In the genomic region with DNA sequence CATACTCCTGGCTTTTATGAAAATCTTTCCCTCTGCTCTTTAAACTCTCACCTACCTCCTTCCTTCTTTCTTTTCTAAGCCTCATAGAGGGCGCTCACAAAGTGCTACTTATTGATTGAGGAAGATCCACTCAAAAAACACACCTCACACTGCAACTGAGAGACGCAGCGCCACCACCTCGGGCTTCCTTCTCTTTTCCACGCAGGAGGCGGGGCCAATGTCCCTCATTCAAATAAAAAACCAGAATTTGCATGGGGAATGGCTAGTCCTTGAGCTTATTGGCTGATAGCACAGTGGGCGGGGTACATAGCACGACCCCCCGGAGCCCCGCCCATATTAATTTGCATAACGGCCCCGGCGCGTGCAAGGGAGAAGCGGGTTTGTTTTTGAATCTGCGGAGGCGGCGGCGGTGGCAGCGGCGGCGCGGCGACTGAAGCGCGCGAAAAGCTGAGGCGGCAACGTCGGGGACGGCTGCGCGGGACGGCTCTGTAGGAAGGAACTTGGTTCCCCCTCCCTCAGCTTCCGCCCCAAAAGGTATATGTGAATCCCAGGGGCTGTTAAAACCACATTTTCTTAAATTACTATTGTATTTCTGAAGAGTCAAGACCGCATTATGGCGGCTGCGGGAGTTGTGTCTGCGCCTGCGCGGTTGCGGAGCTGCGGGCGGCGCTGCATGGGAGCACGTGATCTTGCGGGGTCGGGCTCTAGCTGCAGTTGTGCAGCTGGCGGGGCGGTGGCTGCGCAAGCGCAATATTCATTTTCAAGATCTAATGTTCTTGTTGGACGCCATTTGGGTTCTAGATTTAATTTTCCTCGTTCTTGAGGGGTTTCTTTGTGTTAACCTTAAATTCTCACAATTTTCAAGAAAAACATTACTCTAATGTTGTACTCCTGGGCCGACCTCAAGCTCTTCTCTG, we compare ENCODE assay signal across 8 cellular contexts. TPM values are rescaled to one million over a fixed set of nuclear protein-coding genes. Genes with fewer than 3 reads are reported as not detected.
DNase-seq lines count a peak whose midpoint lies in the region; ATAC-seq and TF ChIP-seq lines count a peak whose summit lies in the region.

A gene with protein sequence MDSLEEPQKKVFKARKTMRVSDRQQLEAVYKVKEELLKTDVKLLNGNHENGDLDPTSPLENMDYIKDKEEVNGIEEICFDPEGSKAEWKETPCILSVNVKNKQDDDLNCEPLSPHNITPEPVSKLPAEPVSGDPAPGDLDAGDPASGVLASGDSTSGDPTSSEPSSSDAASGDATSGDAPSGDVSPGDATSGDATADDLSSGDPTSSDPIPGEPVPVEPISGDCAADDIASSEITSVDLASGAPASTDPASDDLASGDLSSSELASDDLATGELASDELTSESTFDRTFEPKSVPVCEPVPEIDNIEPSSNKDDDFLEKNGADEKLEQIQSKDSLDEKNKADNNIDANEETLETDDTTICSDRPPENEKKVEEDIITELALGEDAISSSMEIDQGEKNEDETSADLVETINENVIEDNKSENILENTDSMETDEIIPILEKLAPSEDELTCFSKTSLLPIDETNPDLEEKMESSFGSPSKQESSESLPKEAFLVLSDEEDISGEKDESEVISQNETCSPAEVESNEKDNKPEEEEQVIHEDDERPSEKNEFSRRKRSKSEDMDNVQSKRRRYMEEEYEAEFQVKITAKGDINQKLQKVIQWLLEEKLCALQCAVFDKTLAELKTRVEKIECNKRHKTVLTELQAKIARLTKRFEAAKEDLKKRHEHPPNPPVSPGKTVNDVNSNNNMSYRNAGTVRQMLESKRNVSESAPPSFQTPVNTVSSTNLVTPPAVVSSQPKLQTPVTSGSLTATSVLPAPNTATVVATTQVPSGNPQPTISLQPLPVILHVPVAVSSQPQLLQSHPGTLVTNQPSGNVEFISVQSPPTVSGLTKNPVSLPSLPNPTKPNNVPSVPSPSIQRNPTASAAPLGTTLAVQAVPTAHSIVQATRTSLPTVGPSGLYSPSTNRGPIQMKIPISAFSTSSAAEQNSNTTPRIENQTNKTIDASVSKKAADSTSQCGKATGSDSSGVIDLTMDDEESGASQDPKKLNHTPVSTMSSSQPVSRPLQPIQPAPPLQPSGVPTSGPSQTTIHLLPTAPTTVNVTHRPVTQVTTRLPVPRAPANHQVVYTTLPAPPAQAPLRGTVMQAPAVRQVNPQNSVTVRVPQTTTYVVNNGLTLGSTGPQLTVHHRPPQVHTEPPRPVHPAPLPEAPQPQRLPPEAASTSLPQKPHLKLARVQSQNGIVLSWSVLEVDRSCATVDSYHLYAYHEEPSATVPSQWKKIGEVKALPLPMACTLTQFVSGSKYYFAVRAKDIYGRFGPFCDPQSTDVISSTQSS (plus strand): TSS at position 389 of the 917 bp plus-strand sequence. CDS start 58,234 bp downstream, outside the sequence.

- WGBS in liver, result under 1% methylated on average over 55 of the region's 55 CpGs

- no peaks in the 10 kb centered on the region for H3K9me3 Mint-ChIP-seq in activated CD4-positive, alpha-beta memory T cell treated with anti-CD3 and anti-CD28 coated beads for 36 hours

- peaks cover 17% of the 10 kb centered on the region for H3K36me3 Mint-ChIP-seq in activated CD4-positive, alpha-beta memory T cell treated with anti-CD3 and anti-CD28 coated beads for 36 hours

- H3K27me3 Mint-ChIP-seq in activated CD4-positive, alpha-beta memory T cell treated with anti-CD3 and anti-CD28 coated beads for 36 hours, result peaks cover 1% of the 10 kb centered on the region

- H3K4me3 Mint-ChIP-seq in activated CD4-positive, alpha-beta memory T cell treated with anti-CD3 and anti-CD28 coated beads for 36 hours, result peak within 1 kb of the TSS; percentile 76

- peak within 1 kb of the TSS; percentile 90 to 96 (median 94) for H3K27ac ChIP-seq in BLaER1 treated with 17β-estradiol and CSF1 and Interleukin-3, amounts not matched to agents 10 nM and 100 nM
- H3K27ac ChIP-seq in dorsolateral prefrontal cortex, result peak within 1 kb of the TSS; percentile 95 to 100 (median 99)
- H3K27ac ChIP-seq in liver (ENCODE audit: low read depth in 1 of 2, low read length in 2 of 2), result peak within 1 kb of the TSS; percentile 98

- POLR2A ChIA-PET in activated CD4-positive, alpha-beta memory T cell treated with anti-CD3 and anti-CD28 coated beads for 36 hours (lab: Charles Lee), result interaction anchor here (0.9 to 2.2 kb wide), 14 partner anchors 20 to 1169 kb away, joined by 3 to 22 read pairs (median 10); a partner anchor contains a TSS

- DNase-seq in GM19240 (ENCODE audit: insufficient read length, low spot score), result peak; percentile 61
- DNase-seq in NCI-H748 (lab: John Stamatoyannopoulos, UW; ENCODE audit: unreplicated experiment), result peak; percentile 98
- DNase-seq in activated CD4-positive, alpha-beta memory T cell treated with anti-CD3 and anti-CD28 coated beads for 36 hours, result peak; percentile 97
- DNase-seq in dorsolateral prefrontal cortex, result peak; percentile 84 to 97 (median 92)
- peak; percentile 97 for DNase-seq in stimulated activated CD4-positive, alpha-beta T cell treated with anti-CD3 and anti-CD28 coated beads, Interleukin-4, amount 100 ng/mL, for 24 hours

- peak; percentile 37 to 76 (median 65) for TF ChIP-seq CTCF in dorsolateral prefrontal cortex (IDR thresholded peaks at IDR 0.05 in 54 of 56, conservative IDR thresholded peaks at IDR 0.05 in 2 of 56; ENCODE audit: low read depth in 1 of 56, partially characterized antibody in 56 of 56)
- no peak for TF ChIP-seq CTCF in liver (IDR thresholded peaks at IDR 0.05; ENCODE audit: low read depth, low read length, missing input control)

- H3K9me3 ChIP-seq in BLaER1 treated with 17β-estradiol and CSF1 and Interleukin-3, amounts not matched to agents 10 nM and 100 nM (replicated peaks in 1 of 11), result peaks cover 15 to 58% (median 42%) of the 10 kb centered on the region in 11 experiments
- no peaks in the 10 kb centered on the region for H3K9me3 ChIP-seq in liver (ENCODE audit: control insufficient read depth in 4 of 4, low read length in 3 of 4)

- H3K4me1 ChIP-seq in BLaER1 treated with 17β-estradiol and CSF1 and Interleukin-3, amounts not matched to agents 10 nM and 100 nM, result peaks cover 0 to 17% (median 4%) of the 10 kb centered on the region in 10 experiments; a peak in 7 of 20 replicates
- peaks cover 0 to 4% (median 2%) of the 10 kb centered on the region in 4 donors for H3K4me1 ChIP-seq in liver (ENCODE audit: control insufficient read depth in 4 of 4, insufficient read depth in 4 of 4, low read length in 3 of 4)

- CTCF ChIA-PET in activated CD4-positive, alpha-beta memory T cell treated with anti-CD3 and anti-CD28 coated beads for 36 hours (lab: Charles Lee), result interaction anchor here (0.6 to 3.6 kb wide), 24 partner anchors 9 to 982 kb away, joined by 3 to 31 read pairs (median 4); no protein-coding TSS in a partner anchor

- H3K4me1 Mint-ChIP-seq in activated CD4-positive, alpha-beta memory T cell treated with anti-CD3 and anti-CD28 coated beads for 36 hours (ENCODE audit: low read depth), result peaks cover 41% of the 10 kb centered on the region

- no peaks in the 10 kb centered on the region for H3K27me3 ChIP-seq in BLaER1 treated with 17β-estradiol and CSF1 and Interleukin-3, amounts not matched to agents 10 nM and 100 nM
- H3K27me3 ChIP-seq in dorsolateral prefrontal cortex (no peaks in the 10 kb centered on the region), liver (ENCODE audit: control insufficient read depth in 4 of 4, insufficient read depth in 4 of 4, low read length in 3 of 4) (no peaks in the 10 kb centered on the region)

- peak within 1 kb of the TSS; percentile 91 for H3K27ac Mint-ChIP-seq in activated CD4-positive, alpha-beta memory T cell treated with anti-CD3 and anti-CD28 coated beads for 36 hours

- peak; percentile 70 to 72 for TF ChIP-seq RAD21 in liver (IDR thresholded peaks at IDR 0.05)

- H4K20me1 ChIP-seq in BLaER1 treated with 17β-estradiol and CSF1 and Interleukin-3, amounts not matched to agents 10 nM and 100 nM, result no peaks in the 10 kb centered on the region; a peak in 2 of 22 replicates

- H3K36me3 ChIP-seq in BLaER1 treated with 17β-estradiol and CSF1 and Interleukin-3, amounts not matched to agents 10 nM and 100 nM, result peaks cover 18 to 21% (median 19%) of the 10 kb centered on the region in 11 experiments
- H3K36me3 ChIP-seq in liver (ENCODE audit: control insufficient read depth in 4 of 4, insufficient read depth in 3 of 4, low read depth in 1 of 4, low read length in 3 of 4), result no peaks in the 10 kb centered on the region

- peak within 1 kb of the TSS; percentile 62 to 77 (median 66) for H3K4me3 ChIP-seq in BLaER1 treated with 17β-estradiol and CSF1 and Interleukin-3, amounts not matched to agents 10 nM and 100 nM
- H3K4me3 ChIP-seq in dorsolateral prefrontal cortex (peak within 1 kb of the TSS; percentile 60 to 93 (median 77)), liver (ENCODE audit: low read depth in 1 of 3, low read length in 3 of 3) (peak within 1 kb of the TSS; percentile 71 to 86 (median 83))

- ATAC-seq in HG03460 (IDR thresholded peaks at IDR 0.05; ENCODE audit: unreplicated experiment), result peak; percentile 61

- intact Hi-C loops in activated CD4-positive, alpha-beta memory T cell treated with anti-CD3 and anti-CD28 coated beads for 36 hours (cut with micrococcal nuclease), result loop anchor here (1.0 to 5.0 kb wide), 10 partner anchors 89 to 1363 kb away; a partner anchor contains a TSS
- intact Hi-C loops in dorsolateral prefrontal cortex (cut with DNase I), result loop anchor here (1.0 to 10.0 kb wide), 5 partner anchors 42 to 249 kb away; no protein-coding TSS in a partner anchor

- peak within 1 kb of the TSS; percentile 80 to 91 (median 87) for H3K9ac ChIP-seq in BLaER1 treated with 17β-estradiol and CSF1 and Interleukin-3, amounts not matched to agents 10 nM and 100 nM
- H3K9ac ChIP-seq in liver (ENCODE audit: low read depth in 1 of 2, low read length in 2 of 2), result peak within 1 kb of the TSS; percentile 72 to 98

- H3K4me2 ChIP-seq in BLaER1 treated with 17β-estradiol and CSF1 and Interleukin-3, amounts not matched to agents 10 nM and 100 nM, result peak within 1 kb of the TSS; percentile 38 to 81 (median 74); a peak in 21 of 22 replicates

TF ChIP-seq in liver, 16 proteins besides CTCF, POLR2A, EP300 and RAD21 (continues in another document):
- TF ChIP-seq TAF1 (conservative IDR thresholded peaks at IDR 0.05) (peak; percentile 76), NR2F2 (IDR thresholded peaks at IDR 0.05) (peak; percentile 9), JUND (IDR thresholded peaks at IDR 0.05) (peak in 1 of 2 donors; percentile 22), YY1 (IDR thresholded peaks at IDR 0.05) (peak; percentile 97), FOXA2 (IDR thresholded peaks at IDR 0.05) (no peak)

RNA-seq across cellular contexts. Expression of the gene that starts here (rescaled TPM):
- total RNA-seq in activated CD4-positive, alpha-beta memory T cell treated with anti-CD3 and anti-CD28 coated beads for 36 hours, result 10 to 100 TPM; 93.0 to 94.1 TPM
- total RNA-seq in dorsolateral prefrontal cortex (10 to 100 TPM; 49.2 to 99.3 (median 71.5) TPM), liver (10 to 100 TPM; 20.8 to 25.6 TPM)
- polyA plus RNA-seq in liver, result 10 to 100 TPM in 1 of 2 donors, 1 to 10 TPM in 1; 3.9 to 19.0 TPM

Comparison
In these comparisons a context has a peak if more than half of its experiments do, and no peak if none do; other contexts are left out.
1. Peak in every context shown above with its lines: DNase-seq, ATAC-seq, H3K4me3 ChIP-seq and H3K27ac ChIP-seq.